19 cellular contexts compared by ENCODE assay signal in the genomic region with DNA sequence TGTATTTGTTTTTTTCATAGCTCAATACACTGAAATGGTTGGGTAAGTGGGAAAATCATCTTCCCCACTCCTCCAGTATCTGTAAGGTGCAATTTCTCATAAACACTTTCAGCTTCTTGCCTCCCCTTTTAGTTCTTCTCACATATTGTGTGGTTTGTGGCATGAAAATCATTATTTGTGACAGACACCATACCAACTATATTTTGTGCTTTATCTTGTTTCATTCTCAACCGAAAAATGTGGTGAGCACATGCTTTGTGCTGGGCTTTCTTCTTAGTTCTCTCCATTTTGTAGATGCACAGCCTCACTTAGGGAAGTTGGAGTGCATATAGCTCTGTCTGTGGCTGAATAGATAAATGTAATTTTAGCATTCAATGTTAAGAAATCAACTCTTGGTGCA.
"Had no signal": no experiment of that assay in that cellular context is flagged by ENCODE, and none has a peak within 500 bp of the region (broad histone marks: within the 10 kb centered on the region; RNA-seq: fewer than 3 reads in every experiment).

No MANE protein-coding gene starts in this region.

- H3K9me3 ChIP-seq: lower lobe of right lung, neutrophil had no signal

- H3K9me3 Mint-ChIP-seq: activated T-helper 1 cell treated with anti-CD3 and anti-CD28 coated beads, Interleukin-12 subunit alpha, Interleukin-12 subunit beta, Interleukin-2, Interleukin-4 antibody, amounts not matched to agents 30 ng/mL and 10 ng/mL and 1 ng/mL, durations not matched to agents 14 hours and 24 hours and 36 hours; brain; endodermal cell; stimulated activated memory B cell treated with anti-CD40 and anti-IgM and Interleukin-4, amounts not matched to agents 10 μg/mL and 1 μg/mL and 100 μg/mL, for 72 hours had no signal

- H3K4me3 Mint-ChIP-seq: activated T-helper 1 cell treated with anti-CD3 and anti-CD28 coated beads, Interleukin-12 subunit alpha, Interleukin-12 subunit beta, Interleukin-2, Interleukin-4 antibody, amounts not matched to agents 30 ng/mL and 10 ng/mL and 1 ng/mL, durations not matched to agents 14 hours and 24 hours and 36 hours; endodermal cell; stimulated activated memory B cell treated with anti-CD40 and anti-IgM and Interleukin-4, amounts not matched to agents 10 μg/mL and 1 μg/mL and 100 μg/mL, for 72 hours had no signal

- ATAC-seq: esophagus mucosa; left cardiac atrium; lower lobe of right lung; right cardiac atrium; stimulated activated memory B cell treated with anti-CD40 and anti-IgM and Interleukin-4, amounts not matched to agents 10 μg/mL and 1 μg/mL and 100 μg/mL, for 72 hours had no signal

- H3K27me3 Mint-ChIP-seq: stimulated activated memory B cell treated with anti-CD40 and anti-IgM and Interleukin-4, amounts not matched to agents 10 μg/mL and 1 μg/mL and 100 μg/mL, for 72 hours had no signal

- H3K27ac ChIP-seq: lower lobe of right lung, neutrophil had no signal

- H3K4me1 ChIP-seq: lower lobe of right lung had no signal

- H3K36me3 Mint-ChIP-seq: brain had no signal

- DNase-seq: activated CD4-positive, alpha-beta T cell treated with anti-CD3 and anti-CD28 coated beads, Interleukin-2, amount 50 U/mL, for 48 hours; activated CD8-positive, alpha-beta memory T cell treated with anti-CD3 and anti-CD28 coated beads, Interleukin-2, amount 50 U/mL, for 48 hours; activated naive CD4-positive, alpha-beta T cell treated with Interleukin-2 at 50 U/mL for 16 hours; amygdala; cerebellar nuclear complex; dermis blood vessel endothelial cell; endodermal cell; left cardiac atrium; lower lobe of right lung; midbrain; right cardiac atrium; small intestine; T-helper 1 cell; trophoblast cell had no signal

- H3K27ac Mint-ChIP-seq: activated T-helper 1 cell treated with anti-CD3 and anti-CD28 coated beads, Interleukin-12 subunit alpha, Interleukin-12 subunit beta, Interleukin-2, Interleukin-4 antibody, amounts not matched to agents 30 ng/mL and 10 ng/mL and 1 ng/mL, durations not matched to agents 14 hours and 24 hours and 36 hours; brain; endodermal cell; stimulated activated memory B cell treated with anti-CD40 and anti-IgM and Interleukin-4, amounts not matched to agents 10 μg/mL and 1 μg/mL and 100 μg/mL, for 72 hours had no signal

- H3K27me3 ChIP-seq: neutrophil had no signal

- H3K4me3 ChIP-seq: lower lobe of right lung had no signal
